Comparison of ENCODE assay signal across 17 cellular contexts in the genomic region with DNA sequence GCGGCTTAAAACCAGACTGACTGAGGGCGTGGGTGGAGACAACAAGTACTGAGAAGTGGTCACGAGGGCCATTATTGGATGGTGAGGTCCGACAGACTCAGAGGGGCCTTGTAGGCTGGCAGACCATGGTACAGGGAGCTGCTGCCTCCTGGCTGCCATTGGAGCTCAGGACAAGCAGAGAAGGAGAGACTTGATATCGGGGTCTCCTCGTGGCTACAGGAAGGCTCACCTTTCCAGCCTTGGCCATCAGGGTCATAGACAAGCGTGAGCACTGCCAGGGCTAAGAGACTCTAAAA. TPM values are rescaled to one million over a fixed set of nuclear protein-coding genes. Genes with fewer than 3 reads are reported as not detected.
DNase-seq lines count a peak whose midpoint lies in the region; ATAC-seq, FAIRE-seq and TF ChIP-seq lines count a peak whose summit lies in the region.
"Had no signal": no experiment of that assay in that cellular context is flagged by ENCODE, and none has a peak within 500 bp of the region (broad histone marks: within the 10 kb centered on the region; RNA-seq: fewer than 3 reads in every experiment).

No MANE protein-coding gene starts in this region.

- DNase-seq in DMS 273 (lab: John Stamatoyannopoulos, UW; ENCODE audit: unreplicated experiment) = peak; percentile 20
- no peak for DNase-seq in DMS 273 treated with DMSO at 0.1 percent for 48 hours (lab: John Stamatoyannopoulos, UW)
- peak; percentile 48 for DNase-seq in amniotic epithelial cell (ENCODE audit: low read depth)
- no peak for DNase-seq in fibroblast of the aortic adventitia (ENCODE audit: low read depth)
- no peak for DNase-seq in stimulated activated effector memory CD8-positive, alpha-beta T cell treated with anti-CD3 and anti-CD28 coated beads, Interleukin-12 subunit alpha, Interleukin-12 subunit beta, amount 100 ng/mL, for 72 hours (ENCODE audit: low spot score in 2 of 2)
- DNase-seq in urothelium cell line (ENCODE audit: low spot score) = no peak
- DNase-seq: C1 segment of cervical spinal cord, MG63, NCI-H1105, NCI-H1694 treated with DMSO at 0.1 percent for 48 hours, Right ventricle myocardium superior had no signal

- no peak for ATAC-seq in stimulated activated effector memory CD8-positive, alpha-beta T cell treated with anti-CD3 and anti-CD28 coated beads, Interleukin-12 subunit alpha, Interleukin-12 subunit beta, amount 100 ng/mL, for 72 hours
- ATAC-seq in HG03139 (IDR thresholded peaks at IDR 0.05; ENCODE audit: unreplicated experiment) (no peak), GM21367 (IDR thresholded peaks at IDR 0.05; ENCODE audit: unreplicated experiment) (no peak)
- ATAC-seq: GM12878, Panc1, SK-N-SH treated with all-trans-retinoic acid at 6 μM for 48 hours had no signal

- peaks cover 21% of the 10 kb centered on the region for H3K4me1 Mint-ChIP-seq in stimulated activated effector memory CD8-positive, alpha-beta T cell treated with anti-CD3 and anti-CD28 coated beads, Interleukin-12 subunit alpha, Interleukin-12 subunit beta, amount 100 ng/mL, for 72 hours

- H3K27ac Mint-ChIP-seq in stimulated activated effector memory CD8-positive, alpha-beta T cell treated with anti-CD3 and anti-CD28 coated beads, Interleukin-12 subunit alpha, Interleukin-12 subunit beta, amount 100 ng/mL, for 72 hours = peak overlapping the region; percentile 29

- H3K36me3 Mint-ChIP-seq in stimulated activated effector memory CD8-positive, alpha-beta T cell treated with anti-CD3 and anti-CD28 coated beads, Interleukin-12 subunit alpha, Interleukin-12 subunit beta, amount 100 ng/mL, for 72 hours = peaks cover 5% of the 10 kb centered on the region

- peak; percentile 13 for TF ChIP-seq CTCF in fibroblast of the aortic adventitia (IDR thresholded peaks at IDR 0.05; ENCODE audit: insufficient read depth, low read length)

- no peak for FAIRE-seq in urothelium cell line (lab: Jason Lieb, UNC)
- FAIRE-seq: GM12878, GM18507 had no signal

- H3K9me3 Mint-ChIP-seq in stimulated activated effector memory CD8-positive, alpha-beta T cell treated with anti-CD3 and anti-CD28 coated beads, Interleukin-12 subunit alpha, Interleukin-12 subunit beta, amount 100 ng/mL, for 72 hours = no peaks in the 10 kb centered on the region

- no peak overlapping the region for H3K4me3 Mint-ChIP-seq in stimulated activated effector memory CD8-positive, alpha-beta T cell treated with anti-CD3 and anti-CD28 coated beads, Interleukin-12 subunit alpha, Interleukin-12 subunit beta, amount 100 ng/mL, for 72 hours

- no peak overlapping the region for H3K4me3 ChIP-seq in fibroblast of the aortic adventitia (ENCODE audit: low read depth, low read length)
- H3K4me3 ChIP-seq: GM12878, MG63 had no signal

RNA-seq across cellular contexts. Expression of a gene that starts 54.2 kb away (rescaled TPM):
- total RNA-seq in fibroblast of the aortic adventitia (ENCODE audit: low replicate concordance) = 5.2 and 10.3 TPM in 2 replicates

Comparison
In these comparisons a context has a peak if more than half of its experiments do, and no peak if none do; other contexts are left out.
1. DNase-seq: peak in DMS 273 (single experiment) and amniotic epithelial cell (single experiment); none in DMS 273 treated with DMSO at 0.1 percent for 48 hours (single experiment), fibroblast of the aortic adventitia (single experiment), stimulated activated effector memory CD8-positive, alpha-beta T cell treated with anti-CD3 and anti-CD28 coated beads, Interleukin-12 subunit alpha, Interleukin-12 subunit beta, amount 100 ng/mL, for 72 hours (0 of 2) and urothelium cell line (single experiment).